ENCODE assay signal across 1 cellular context in the genomic region with DNA sequence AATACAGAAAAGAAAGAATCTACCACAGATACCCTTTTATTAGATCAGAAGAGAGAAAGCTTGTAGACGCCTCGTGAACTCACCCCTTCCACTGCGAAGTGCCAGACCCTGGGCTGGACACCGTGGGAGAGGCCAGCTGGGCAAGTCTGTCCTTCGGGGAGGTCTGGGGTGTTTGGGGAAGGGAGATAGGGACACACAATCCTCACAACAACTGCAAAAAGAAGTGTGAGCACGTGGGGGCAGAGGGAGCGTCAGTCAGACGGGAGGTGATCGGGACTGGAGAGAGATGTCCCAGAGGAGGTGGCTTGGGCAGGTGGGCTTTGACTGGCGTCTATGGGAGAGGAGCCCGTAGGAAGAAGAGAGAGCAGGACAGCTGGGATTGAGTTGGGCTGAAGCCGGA.
TF ChIP-seq lines count a peak whose summit lies in the region.

No MANE protein-coding gene starts in this region.

TF ChIP-seq in GM23338, 12 proteins besides CTCF, POLR2A, EP300 and RAD21 (continued from another document):
- no peak for TF ChIP-seq CREB1 (CRISPR knock-in tag; IDR thresholded peaks at IDR 0.05; ENCODE audit: low read depth)
- no peak for TF ChIP-seq POLR2AphosphoS5 (IDR thresholded peaks at IDR 0.05; ENCODE audit: low read depth)
- no peak for TF ChIP-seq ZNF114 (CRISPR knock-in tag; IDR thresholded peaks at IDR 0.05)
- no peak for TF ChIP-seq NANOG (IDR thresholded peaks at IDR 0.05; ENCODE audit: borderline replicate concordance)
- TF ChIP-seq EZH2phosphoT487 (IDR thresholded peaks at IDR 0.05; ENCODE audit: unreplicated experiment), result no peak
- no peak for TF ChIP-seq STAT1 (IDR thresholded peaks at IDR 0.05; ENCODE audit: unreplicated experiment)
- no peak for TF ChIP-seq JUNB (IDR thresholded peaks at IDR 0.05; ENCODE audit: unreplicated experiment)
- no peak for TF ChIP-seq EZH2 (IDR thresholded peaks at IDR 0.05; ENCODE audit: low read depth, unreplicated experiment)
- TF ChIP-seq ZNF462 (CRISPR knock-in tag; IDR thresholded peaks at IDR 0.05), result no peak
TF ChIP-seq in GM23338: peak in this region for 0.
